10 cellular contexts compared by ENCODE assay signal in the genomic region with DNA sequence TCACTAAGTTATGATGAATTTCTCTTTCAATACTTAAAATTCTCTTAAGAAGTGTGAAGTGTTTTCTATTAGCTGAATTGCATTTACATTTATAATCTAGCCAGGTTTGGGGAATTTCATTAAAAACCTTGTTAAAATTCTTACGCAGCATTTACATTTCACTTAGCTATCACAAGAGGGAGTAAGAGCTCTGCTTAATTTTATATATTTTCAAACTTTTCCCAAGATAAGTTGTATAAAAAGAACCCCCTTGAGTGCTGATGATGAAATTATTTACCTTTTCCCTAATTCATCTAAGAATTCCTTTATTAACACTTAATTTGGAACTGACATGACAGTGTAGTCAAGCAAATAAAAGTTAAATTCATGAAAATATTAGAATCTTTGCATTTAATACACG. TPM values are rescaled to one million over a fixed set of nuclear protein-coding genes. Genes with fewer than 3 reads are reported as not detected.
A peak's percentile ranks its signal among the peaks of the same experiment; 100 is the strongest.
DNase-seq lines count a peak whose midpoint lies in the region; ATAC-seq and TF ChIP-seq lines count a peak whose summit lies in the region.
"Had no signal": no experiment of that assay in that cellular context is flagged by ENCODE, and none has a peak within 500 bp of the region (broad histone marks: within the 10 kb centered on the region; RNA-seq: fewer than 3 reads in every experiment).

No MANE protein-coding gene starts in this region.

- ATAC-seq in heart left ventricle: no peak
- no peak for ATAC-seq in left ventricle myocardium superior
- ATAC-seq in activated naive CD8-positive, alpha-beta T cell treated with anti-CD3 and anti-CD28 coated beads, Interleukin-2, amount 50 U/mL, for 24 hours: no peak
- ATAC-seq in GM21619 (IDR thresholded peaks at IDR 0.05; ENCODE audit: unreplicated experiment): no peak

- no peak overlapping the region for H3K4me2 ChIP-seq in fibroblast of lung (ENCODE audit: extremely low read depth, insufficient read depth, low read length)

- peaks cover 5% of the 10 kb centered on the region for H3K9me3 Mint-ChIP-seq in type B pancreatic cell
- H3K9me3 Mint-ChIP-seq in activated naive CD8-positive, alpha-beta T cell treated with anti-CD3 and anti-CD28 coated beads, Interleukin-2, amount 50 U/mL, for 24 hours: no peaks in the 10 kb centered on the region

- DNase-seq in heart left ventricle: no peak
- DNase-seq in left ventricle myocardium superior: no peak
- DNase-seq in RPMI8226: peak; percentile 25
- DNase-seq in fibroblast of lung (ENCODE audit: low read depth in 2 of 2): peak; percentile 18 to 57
- no peak for DNase-seq in type B pancreatic cell (ENCODE audit: extremely low spot score, unreplicated experiment)
- no peak for DNase-seq in activated naive CD8-positive, alpha-beta T cell treated with anti-CD3 and anti-CD28 coated beads, Interleukin-2, amount 50 U/mL, for 24 hours
- no peak for DNase-seq in AML-193 (lab: John Stamatoyannopoulos, UW)
- DNase-seq: activated naive CD4-positive, alpha-beta T cell treated with anti-CD3 and anti-CD28 coated beads, Interleukin-2, amount 50 U/mL, for 16 hours; T1000 had no signal

- no peak overlapping the region for H3K4me3 Mint-ChIP-seq in type B pancreatic cell
- H3K4me3 Mint-ChIP-seq in activated naive CD8-positive, alpha-beta T cell treated with anti-CD3 and anti-CD28 coated beads, Interleukin-2, amount 50 U/mL, for 24 hours: no peak overlapping the region

- H3K27me3 Mint-ChIP-seq in type B pancreatic cell: peaks cover 2% of the 10 kb centered on the region
- no peaks in the 10 kb centered on the region for H3K27me3 Mint-ChIP-seq in activated naive CD8-positive, alpha-beta T cell treated with anti-CD3 and anti-CD28 coated beads, Interleukin-2, amount 50 U/mL, for 24 hours

- WGBS in heart left ventricle, 4 donors: 75 to 86% (median 77%) methylated on average over 2 of the region's 2 CpGs

- H3K36me3 ChIP-seq in heart left ventricle: no peaks in the 10 kb centered on the region
- H3K36me3 ChIP-seq in fibroblast of lung (ENCODE audit: control insufficient read depth, insufficient read depth, low read length): no peaks in the 10 kb centered on the region

- no peaks in the 10 kb centered on the region for H3K4me1 Mint-ChIP-seq in type B pancreatic cell (ENCODE audit: unreplicated experiment)
- H3K4me1 Mint-ChIP-seq in activated naive CD8-positive, alpha-beta T cell treated with anti-CD3 and anti-CD28 coated beads, Interleukin-2, amount 50 U/mL, for 24 hours: no peaks in the 10 kb centered on the region

- no peaks in the 10 kb centered on the region for H3K79me2 ChIP-seq in fibroblast of lung (ENCODE audit: control insufficient read depth, insufficient read depth, low read length)

- H3K36me3 Mint-ChIP-seq in type B pancreatic cell: no peaks in the 10 kb centered on the region
- no peaks in the 10 kb centered on the region for H3K36me3 Mint-ChIP-seq in activated naive CD8-positive, alpha-beta T cell treated with anti-CD3 and anti-CD28 coated beads, Interleukin-2, amount 50 U/mL, for 24 hours (ENCODE audit: low read depth)

- H3K9ac ChIP-seq in fibroblast of lung (ENCODE audit: insufficient read depth, low read length): no peak overlapping the region

- peak in 11 of 12 donors; percentile 16 to 54 (median 39) for TF ChIP-seq CTCF in heart left ventricle (IDR thresholded peaks at IDR 0.05)
- peak in 1 of 2 donors; percentile 54 for TF ChIP-seq CTCF in fibroblast of lung (conservative IDR thresholded peaks at IDR 0.05 in 1 of 2, IDR thresholded peaks at IDR 0.05 in 1 of 2; ENCODE audit: low read depth in 1 of 2, low read length in 2 of 2)
- peak; percentile 74 for TF ChIP-seq CTCF in type B pancreatic cell (conservative IDR thresholded peaks at IDR 0.05)

- H2AFZ ChIP-seq in fibroblast of lung (ENCODE audit: low read length): no peak overlapping the region

- H3K27me3 ChIP-seq in heart left ventricle (no peaks in the 10 kb centered on the region), fibroblast of lung (ENCODE audit: control insufficient read depth, insufficient read depth, low read length) (no peaks in the 10 kb centered on the region)

- no peak overlapping the region for H3K4me3 ChIP-seq in heart left ventricle
- H3K4me3 ChIP-seq in fibroblast of lung (replicated peaks in 1 of 4; ENCODE audit: control extremely low read depth in 1 of 4, insufficient read depth in 1 of 4, low read depth in 3 of 4, low read length in 4 of 4): no peak overlapping the region

- H4K20me1 ChIP-seq in fibroblast of lung (ENCODE audit: control insufficient read depth, extremely low read depth, insufficient read depth, low read length): no peaks in the 10 kb centered on the region

- TF ChIP-seq POLR2A in heart left ventricle (IDR thresholded peaks at IDR 0.05): no peak

- peaks cover 0 to 4% (median 0%) of the 10 kb centered on the region in 12 donors for H3K9me3 ChIP-seq in heart left ventricle
- no peaks in the 10 kb centered on the region for H3K9me3 ChIP-seq in fibroblast of lung (ENCODE audit: control insufficient read depth, insufficient read depth, low read depth, low read length)

- intact Hi-C loops in heart left ventricle (cut with DNase I) (loop anchor here in 3 of 10 donors (5.0 to 10.0 kb wide), 2 partner anchors 549 to 552 kb away; no protein-coding TSS in a partner anchor), left ventricle myocardium superior (cut with micrococcal nuclease) (no loop called here)

- H3K27ac Mint-ChIP-seq in type B pancreatic cell: no peak overlapping the region
- H3K27ac Mint-ChIP-seq in activated naive CD8-positive, alpha-beta T cell treated with anti-CD3 and anti-CD28 coated beads, Interleukin-2, amount 50 U/mL, for 24 hours: no peak overlapping the region

- H3K27ac ChIP-seq in heart left ventricle: no peak overlapping the region
- no peak overlapping the region for H3K27ac ChIP-seq in fibroblast of lung (ENCODE audit: insufficient read depth, low read length)

- H3K4me1 ChIP-seq in heart left ventricle (peaks cover 0 to 6% (median 0%) of the 10 kb centered on the region in 12 donors), fibroblast of lung (ENCODE audit: control insufficient read depth, extremely low read depth, insufficient read depth, low read length) (no peaks in the 10 kb centered on the region)

RNA-seq across cellular contexts. Expression of a gene that starts 54.2 kb away (rescaled TPM):
- total RNA-seq in heart left ventricle: not detected
- polyA plus RNA-seq in heart left ventricle: not detected
- not detected for total RNA-seq in left ventricle myocardium superior
- under 0.01 TPM in 1 of 2 replicates, not detected in the other for total RNA-seq in fibroblast of lung
- polyA plus RNA-seq in fibroblast of lung: 0.08 and 0.15 TPM in 2 replicates
- not detected in 2 replicates for polyA plus RNA-seq in fibroblast of lung (2012)
- not detected in 2 replicates for polyA minus RNA-seq in fibroblast of lung (ENCODE audit: low replicate concordance)
- not detected in 2 replicates for total RNA-seq in type B pancreatic cell (ENCODE audit: low replicate concordance)

Comparison
In these comparisons a context has a peak if more than half of its experiments do, and no peak if none do; other contexts are left out.
1. DNase-seq: peak in RPMI8226 (single experiment) and fibroblast of lung (2 of 2); none in heart left ventricle (0 of 5), left ventricle myocardium superior (single experiment), type B pancreatic cell (single experiment), activated naive CD8-positive, alpha-beta T cell treated with anti-CD3 and anti-CD28 coated beads, Interleukin-2, amount 50 U/mL, for 24 hours (single experiment) and AML-193 (0 of 2).